Comparison of ENCODE assay signal across 12 cellular contexts in genomic region chr14:68715032-68715924, GRCh38.
DNase-seq lines count a peak whose midpoint lies in the region; ATAC-seq, FAIRE-seq and TF ChIP-seq lines count a peak whose summit lies in the region.
"Had no signal": no experiment of that assay in that cellular context is flagged by ENCODE, and none has a peak within 500 bp of the region (broad histone marks: within the 10 kb centered on the region; RNA-seq: fewer than 3 reads in every experiment).

No MANE protein-coding gene starts in this region.

- no peak overlapping the region for H3K23ac ChIP-seq in H9 (ENCODE audit: insufficient read length, low read depth, low read length)

- no peak overlapping the region for H3K9ac ChIP-seq in H9 (ENCODE audit: extremely low read depth, insufficient read length, low read length)
- H3K9ac ChIP-seq in GM12878 (ENCODE audit: control insufficient read depth, insufficient read depth, low read length), result no peak overlapping the region

- H3K27me3 ChIP-seq in CD4-positive, CD25-positive, alpha-beta regulatory T cell (ENCODE audit: control insufficient read depth, insufficient read depth, low read length), result no peaks in the 10 kb centered on the region
- no peaks in the 10 kb centered on the region for H3K27me3 ChIP-seq in H9 (ENCODE audit: insufficient read depth, low read length)
- no peaks in the 10 kb centered on the region for H3K27me3 ChIP-seq in GM12878 (replicated peaks in 1 of 2; ENCODE audit: control insufficient read depth in 2 of 2, insufficient read depth in 2 of 2, low read length in 1 of 2)
- H3K27me3 ChIP-seq: MG63, stomach had no signal

- no peak overlapping the region for H4K91ac ChIP-seq in H9 (ENCODE audit: insufficient read length, low read depth, low read length)

- H4K8ac ChIP-seq in H9 (replicated peaks; ENCODE audit: insufficient read length, low read depth, low read length), result no peak overlapping the region

- CTCF ChIA-PET in GM12878 (lab: Yijun Ruan, JAX), result interaction anchor here (0.6 to 1.8 kb wide), 5 partner anchors 65 to 491 kb away, joined by 3 to 7 read pairs (median 4); no protein-coding TSS in a partner anchor

- no peak overlapping the region for H3K56ac ChIP-seq in H9 (ENCODE audit: insufficient read length, low read depth, low read length)

- no peak overlapping the region for H3K27ac ChIP-seq in CD4-positive, CD25-positive, alpha-beta regulatory T cell (ENCODE audit: insufficient read depth, low read length, poor library complexity, severe bottlenecking)
- H3K27ac ChIP-seq in H9 (ENCODE audit: insufficient read length, low read depth, low read length) (no peak overlapping the region), GM12878 (ENCODE audit: control insufficient read depth, insufficient read depth) (no peak overlapping the region)
- H3K27ac ChIP-seq: stomach had no signal

- H3K27me3 Mint-ChIP-seq in CD4-positive, CD25-positive, alpha-beta regulatory T cell, result peaks cover 4% of the 10 kb centered on the region
- H3K27me3 Mint-ChIP-seq in H9 (ENCODE audit: low read depth), result peaks cover 3% of the 10 kb centered on the region
- H3K27me3 Mint-ChIP-seq in nephron progenitor cell (ENCODE audit: low read depth, poor library complexity), result peaks cover 4% of the 10 kb centered on the region

- no peak overlapping the region for H2BK15ac ChIP-seq in H9 (ENCODE audit: low read depth, low read length)

- intact Hi-C loops in GM12878 (cut with micrococcal nuclease; ENCODE audit: unreplicated experiment), result no loop called here

- no peak overlapping the region for H3K4me2 ChIP-seq in H9 (ENCODE audit: insufficient read depth, insufficient read length, low read length)
- no peak overlapping the region for H3K4me2 ChIP-seq in GM12878 (ENCODE audit: control insufficient read depth, insufficient read depth)

- H3K36me3 ChIP-seq in CD4-positive, CD25-positive, alpha-beta regulatory T cell (ENCODE audit: control insufficient read depth, insufficient read depth, low read length), result no peaks in the 10 kb centered on the region
- no peaks in the 10 kb centered on the region for H3K36me3 ChIP-seq in GM12878 (ENCODE audit: control insufficient read depth in 2 of 2, insufficient read depth in 2 of 2, low read length in 1 of 2)
- H3K36me3 ChIP-seq: MG63, stomach had no signal

- H3K4me3 ChIP-seq in CD4-positive, CD25-positive, alpha-beta regulatory T cell (ENCODE audit: low read depth, low read length), result no peak overlapping the region
- no peak overlapping the region for H3K4me3 ChIP-seq in GM12878
- H3K4me3 ChIP-seq: MG63, stomach had no signal

- H2AFZ ChIP-seq in H9 (ENCODE audit: low read length) (no peak overlapping the region), GM12878 (ENCODE audit: control insufficient read depth, low read depth, low read length) (no peak overlapping the region)

- H3K27ac Mint-ChIP-seq in CD4-positive, CD25-positive, alpha-beta regulatory T cell, result peak overlapping the region in 2 of 3 donors; percentile 85 to 93
- H3K27ac Mint-ChIP-seq in H9, result no peak overlapping the region
- H3K27ac Mint-ChIP-seq in nephron progenitor cell, result no peak overlapping the region

- TF ChIP-seq RAD21 in GM12878 (IDR thresholded peaks at IDR 0.05; ENCODE audit: insufficient read depth, low read depth, low read length), result 0 out of 2 replicates have a peak, but pooled peaks have one; percentile 12

- no peaks in the 10 kb centered on the region for H3K23me2 ChIP-seq in H9 (ENCODE audit: insufficient read length, low read depth, low read length, poor library complexity, severe bottlenecking)

- no peak overlapping the region for H4K5ac ChIP-seq in H9 (ENCODE audit: insufficient read length, low read depth, low read length)

- H2AK5ac ChIP-seq in H9 (ENCODE audit: insufficient read length, low read length), result no peak overlapping the region

- POLR2A ChIA-PET in GM12878 (lab: Charles Lee), result interaction anchor here (0.5 to 0.9 kb wide), 2 partner anchors 32 to 76 kb away, joined by 5 to 7 read pairs; no protein-coding TSS in a partner anchor

- no peaks in the 10 kb centered on the region for H3K36me3 Mint-ChIP-seq in CD4-positive, CD25-positive, alpha-beta regulatory T cell
- H3K36me3 Mint-ChIP-seq in H9 (ENCODE audit: insufficient read depth in 1 of 3, low read depth in 3 of 3) (no peaks in the 10 kb centered on the region), nephron progenitor cell (ENCODE audit: low read depth) (no peaks in the 10 kb centered on the region)

- BruUV-seq in GM12878 (replicated peaks; lab: Mats Ljungman, UMichigan), result no TSS peak

- no peaks in the 10 kb centered on the region for H3K9me3 ChIP-seq in CD4-positive, CD25-positive, alpha-beta regulatory T cell (ENCODE audit: control insufficient read depth in 2 of 2, low read length in 2 of 2)
- H3K9me3 ChIP-seq in H9 (ENCODE audit: control insufficient read depth, low read depth, low read length), result no peaks in the 10 kb centered on the region
- peaks cover under 1% of the 10 kb centered on the region; the same call in 2 of the 3 replicates for H3K9me3 ChIP-seq in GM12878 (replicated peaks; ENCODE audit: control insufficient read depth, insufficient read depth, low read length)
- H3K9me3 ChIP-seq: MG63, stomach had no signal

- peak in 1 of 2 donors; percentile 3 for ATAC-seq in CD4-positive, CD25-positive, alpha-beta regulatory T cell (ENCODE audit: low read depth in 2 of 2)
- ATAC-seq in GM12878 (peak; percentile 27; the same call in 1 of the 3 replicates), GM19324 (IDR thresholded peaks at IDR 0.05; ENCODE audit: low FRiP score, unreplicated experiment) (no peak), GM18519 (IDR thresholded peaks at IDR 0.05; ENCODE audit: low FRiP score, unreplicated experiment) (no peak)

- H4K20me1 ChIP-seq in H9 (ENCODE audit: control insufficient read depth, insufficient read depth, insufficient read length), result no peaks in the 10 kb centered on the region
- H4K20me1 ChIP-seq in GM12878 (ENCODE audit: control insufficient read depth, insufficient read depth), result no peaks in the 10 kb centered on the region

- no peaks in the 10 kb centered on the region for H3K79me1 ChIP-seq in H9 (ENCODE audit: insufficient read depth, low read depth, low read length, poor library complexity, severe bottlenecking)

- in situ Hi-C loops in GM12878 (cut with MboI), result no loop called here

- H3K79me2 ChIP-seq in H9 (ENCODE audit: insufficient read depth, low read length) (no peaks in the 10 kb centered on the region), GM12878 (ENCODE audit: control insufficient read depth, insufficient read depth, low read length) (no peaks in the 10 kb centered on the region)

- no peak overlapping the region for H3K18ac ChIP-seq in H9 (ENCODE audit: insufficient read length, low read depth, low read length)

- TF ChIP-seq EP300 in GM12878 (IDR thresholded peaks at IDR 0.05; ENCODE audit: borderline replicate concordance in 1 of 2, control insufficient read depth in 1 of 2, low read depth in 2 of 2, low read length in 2 of 2), result no peak

- H3T11ph ChIP-seq in H9 (ENCODE audit: low read length), result no peak overlapping the region

- peaks cover 0 to 3% (median 0%) of the 10 kb centered on the region in 7 donors for H3K9me3 Mint-ChIP-seq in CD4-positive, CD25-positive, alpha-beta regulatory T cell
- H3K9me3 Mint-ChIP-seq in H9, result peaks cover 0 to under 1% of the 10 kb centered on the region in 2 experiments; a peak in 1 of 5 replicates
- H3K9me3 Mint-ChIP-seq in nephron progenitor cell, result peaks cover 8% of the 10 kb centered on the region

- peaks cover 45% of the 10 kb centered on the region for H3K4me1 ChIP-seq in CD4-positive, CD25-positive, alpha-beta regulatory T cell (ENCODE audit: control insufficient read depth, insufficient read depth, low read length, poor library complexity, severe bottlenecking)
- H3K4me1 ChIP-seq in H9 (ENCODE audit: insufficient read depth, low read length), result no peaks in the 10 kb centered on the region
- no peaks in the 10 kb centered on the region for H3K4me1 ChIP-seq in GM12878 (ENCODE audit: control insufficient read depth, insufficient read depth, low read length)

- DNase-seq in CD4-positive, CD25-positive, alpha-beta regulatory T cell, result no peak
- no peak for DNase-seq in H9
- no peak for DNase-seq in GM12878 (ENCODE audit: low read depth, low spot score)
- DNase-seq in lung microvascular endothelial cell (ENCODE audit: low read depth in 2 of 2), result peak; percentile 69 to 84
- no peak for DNase-seq in nephron progenitor cell
- no peak for DNase-seq in H54 (ENCODE audit: insufficient read length, low spot score)
- DNase-seq: GDM1, left cardiac atrium, MG63, stomach had no signal

- peak; percentile 33; the same call in 2 of the 3 replicates for TF ChIP-seq CTCF in H9 (conservative IDR thresholded peaks at IDR 0.05)
- no peak for TF ChIP-seq CTCF in GM12878 (IDR thresholded peaks at IDR 0.05 in 2 of 3, conservative IDR thresholded peaks at IDR 0.05 in 1 of 3; ENCODE audit: control insufficient read depth in 2 of 3, extremely low read depth in 1 of 3, insufficient read depth in 1 of 3, low read depth in 3 of 3, low read length in 3 of 3)
- no peak for TF ChIP-seq CTCF in nephron progenitor cell (IDR thresholded peaks at IDR 0.05)

- no peak overlapping the region for H2BK20ac ChIP-seq in H9 (ENCODE audit: low read depth, low read length, poor library complexity, severe bottlenecking)

- H3K14ac ChIP-seq in H9 (ENCODE audit: insufficient read depth, low read length), result no peak overlapping the region

- SMC1A ChIA-PET in GM12878 (lab: Charles Lee; ENCODE audit: uncharacterized antibody, unreplicated experiment), result interaction anchor here (0.6 to 2.3 kb wide), 6 partner anchors 13 to 109 kb away, joined by 3 to 6 read pairs (median 4); no protein-coding TSS in a partner anchor

- TF ChIP-seq POLR2A in GM12878 (IDR thresholded peaks at IDR 0.05; ENCODE audit: low read depth, low read length), result no peak
- TF ChIP-seq POLR2A in H54 (IDR thresholded peaks at IDR 0.05; ENCODE audit: low read depth, low read length), result no peak

- H2BK5ac ChIP-seq in H9 (ENCODE audit: insufficient read length, low read length), result no peak overlapping the region

- H3K4me1 Mint-ChIP-seq in CD4-positive, CD25-positive, alpha-beta regulatory T cell, result peaks cover 39 to 82% (median 73%) of the 10 kb centered on the region in 4 donors
- H3K4me1 Mint-ChIP-seq in H9 (peaks cover 0 to 4% of the 10 kb centered on the region in 2 experiments; a peak in 2 of 4 replicates), nephron progenitor cell (peaks cover 14% of the 10 kb centered on the region)

- H3K4ac ChIP-seq in H9 (ENCODE audit: low read depth, low read length), result no peak overlapping the region

- FAIRE-seq in GM12878 (lab: Jason Lieb, UNC), result no peak
- FAIRE-seq in H54 (lab: Jason Lieb, UNC), result no peak

- WGBS in H9 (ENCODE audit: extremely low coverage, insufficient read length, low lambda C conversion rate), result no CpG with 5 or more reads among the region's 7 CpGs
- 85% methylated on average over 7 of the region's 7 CpGs for WGBS in GM12878 (ENCODE audit: insufficient coverage, insufficient replicate concordance, low lambda C conversion rate, missing lambda C conversion rate)

- RAD21 ChIA-PET in GM12878 (lab: Charles Lee; ENCODE audit: unreplicated experiment), result interaction anchor here (0.6 to 1.9 kb wide), 6 partner anchors 15 to 202 kb away, joined by 3 to 7 read pairs (median 4); partner anchors contain the start of gene ZFP36L1

- no peak overlapping the region for H2BK120ac ChIP-seq in H9 (ENCODE audit: low read depth, low read length, poor library complexity, severe bottlenecking)

- H3K4me3 Mint-ChIP-seq in CD4-positive, CD25-positive, alpha-beta regulatory T cell, result peak overlapping the region in 2 of 4 donors; percentile 23 to 70
- H3K4me3 Mint-ChIP-seq in H9, result no peak overlapping the region
- H3K4me3 Mint-ChIP-seq in nephron progenitor cell, result no peak overlapping the region

- H2BK12ac ChIP-seq in H9 (ENCODE audit: insufficient read length, low read depth, low read length), result no peak overlapping the region

Comparison
In these comparisons a context has a peak if more than half of its experiments do, and no peak if none do; other contexts are left out.
1. DNase-seq: peak in lung microvascular endothelial cell (2 of 2); none in CD4-positive, CD25-positive, alpha-beta regulatory T cell (0 of 3), H9 (single experiment), GM12878 (single experiment), nephron progenitor cell (single experiment) and H54 (single experiment).
2. H3K27ac Mint-ChIP-seq: peak in CD4-positive, CD25-positive, alpha-beta regulatory T cell (2 of 3); none in H9 (0 of 3) and nephron progenitor cell (single experiment).